Comparison of ENCODE assay signal across 1 cellular context in the genomic region with DNA sequence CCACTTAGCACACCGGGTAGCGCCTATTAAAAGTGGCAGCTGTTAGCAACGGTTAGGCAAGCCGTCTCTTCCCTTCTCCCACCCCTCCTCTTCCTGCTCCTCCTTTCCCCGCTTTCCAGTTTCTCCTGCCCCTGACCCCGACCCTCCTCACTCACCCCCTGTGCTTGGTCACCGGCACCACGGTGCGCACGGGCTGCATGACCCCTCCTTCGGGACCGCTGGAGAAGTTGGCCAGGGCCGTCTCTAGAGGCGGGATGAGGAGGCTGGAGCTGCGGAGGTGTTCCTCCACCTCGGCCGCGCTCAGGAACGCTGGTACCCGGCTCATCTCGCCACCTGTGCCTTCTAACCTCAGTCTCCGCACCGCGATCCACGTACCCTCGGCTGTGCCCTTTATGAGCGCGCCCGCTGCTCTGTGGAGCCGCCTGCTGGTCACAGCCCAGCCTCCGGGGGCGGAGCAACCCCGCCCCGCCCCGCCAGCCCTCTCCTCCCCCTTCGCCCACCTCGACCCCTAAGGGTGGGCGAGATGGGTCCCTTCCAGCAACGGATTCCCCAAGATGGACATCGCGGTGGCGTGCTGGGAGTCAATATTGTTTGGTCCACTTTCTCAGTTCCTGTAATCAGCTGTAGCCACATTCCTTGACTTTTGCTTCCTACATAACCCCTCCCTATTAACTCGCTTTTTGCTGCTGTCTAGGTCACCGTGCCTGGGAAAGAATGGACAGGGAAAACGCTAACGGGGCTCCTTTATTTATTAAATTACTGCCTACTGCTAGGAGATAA.
TF ChIP-seq lines count a peak whose summit lies in the region.

Gene CRYM (minus strand): TSS at position 364 of the 780 bp plus-strand sequence. CDS start 39 bp downstream, at position 325.

TF ChIP-seq in WTC11, 78 proteins besides CTCF, POLR2A, EP300 and RAD21 (continued from another document):
- TF ChIP-seq CBFB (CRISPR knock-in tag; IDR thresholded peaks at IDR 0.05; ENCODE audit: low read depth) (0 out of 2 replicates have a peak, but pooled peaks have one; percentile 57), TP53 (CRISPR knock-in tag; IDR thresholded peaks at IDR 0.05) (no peak), GABPB1 (CRISPR knock-in tag; IDR thresholded peaks at IDR 0.05) (peak; percentile 21; the same call in 1 of the 2 replicates), NFYB (CRISPR knock-in tag; conservative IDR thresholded peaks at IDR 0.05; ENCODE audit: low read depth) (no peak), ETV6 (CRISPR knock-in tag; IDR thresholded peaks at IDR 0.05) (peak; percentile 53; the same call in 1 of the 2 replicates), SMAD3 (CRISPR knock-in tag; IDR thresholded peaks at IDR 0.05; ENCODE audit: borderline replicate concordance) (0 out of 2 replicates have a peak, but pooled peaks have one; percentile 80)
